In genomic region chr17:20073056-20073979, GRCh38 we compare ENCODE assay signal across 1 cellular context.
TF ChIP-seq lines count a peak whose summit lies in the region.

No MANE protein-coding gene starts in this region.

TF ChIP-seq in K562, 482 proteins besides CTCF, POLR2A, EP300 and RAD21 (continued from another document):
- TF ChIP-seq PRDM10 (IDR thresholded peaks at IDR 0.05; ENCODE audit: partially characterized antibody), result no peak
- no peak for TF ChIP-seq ZEB2 (IDR thresholded peaks at IDR 0.05)
- TF ChIP-seq SPI1 (IDR thresholded peaks at IDR 0.05; ENCODE audit: borderline replicate concordance, low read depth, low read length), result peak; percentile 66; the same call in 1 of the 2 replicates
- no peak for TF ChIP-seq NR1H2 (CRISPR knock-in tag; IDR thresholded peaks at IDR 0.05)
- no peak for TF ChIP-seq RFX5 (IDR thresholded peaks at IDR 0.05; ENCODE audit: low read depth, low read length)
TF ChIP-seq in K562: peak in this region for 2.
